1 cellular context compared by ENCODE assay signal in genomic region chr7:70777251-70777650, GRCh38.
TF ChIP-seq lines count a peak whose summit lies in the region.

No MANE protein-coding gene starts in this region.

TF ChIP-seq in HEK293, 187 proteins besides CTCF, POLR2A, EP300 and RAD21 (continued from another document):
- no peak for TF ChIP-seq MEIS1 (CRISPR knock-in tag; IDR thresholded peaks at IDR 0.05; ENCODE audit: borderline replicate concordance)
TF ChIP-seq in HEK293: peak in this region for 1.
